21 cellular contexts compared by ENCODE assay signal in the genomic region with DNA sequence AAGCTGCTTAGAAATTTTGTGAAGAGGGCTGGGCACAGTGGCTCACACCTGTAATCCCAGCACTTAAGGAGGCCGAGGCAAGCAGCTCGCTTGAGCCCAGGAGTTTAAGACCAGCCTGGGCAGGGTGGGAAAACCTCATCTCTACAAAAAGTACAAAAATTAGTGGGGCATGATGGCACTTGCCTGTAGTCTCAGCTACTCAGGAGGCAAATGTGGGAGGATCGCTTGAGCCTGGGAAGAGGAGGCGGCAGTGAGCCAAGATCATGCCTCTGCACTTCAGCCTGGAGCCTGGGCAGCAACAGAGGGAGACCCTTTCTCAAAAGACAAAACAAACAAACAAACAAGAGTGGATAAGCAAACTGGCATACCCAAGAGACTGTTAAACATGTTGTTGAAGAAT.
A peak's percentile ranks its signal among the peaks of the same experiment; 100 is the strongest.
DNase-seq lines count a peak whose midpoint lies in the region; ATAC-seq and TF ChIP-seq lines count a peak whose summit lies in the region.
"Had no signal": no experiment of that assay in that cellular context is flagged by ENCODE, and none has a peak within 500 bp of the region (broad histone marks: within the 10 kb centered on the region; RNA-seq: fewer than 3 reads in every experiment).

No MANE protein-coding gene starts in this region.

- H3K9me3 ChIP-seq in testis = no peaks in the 10 kb centered on the region

- no peak overlapping the region for H3K27ac ChIP-seq in testis

- H3K4me1 Mint-ChIP-seq in WTC11 (no peaks in the 10 kb centered on the region), chondrocyte (ENCODE audit: low read depth) (no peaks in the 10 kb centered on the region), osteocyte (ENCODE audit: unreplicated experiment) (no peaks in the 10 kb centered on the region)
- H3K4me1 Mint-ChIP-seq: CD4-positive, alpha-beta memory T cell had no signal

- H3K4me3 ChIP-seq in testis = no peak overlapping the region

- no peak for TF ChIP-seq CTCF in WTC11 (IDR thresholded peaks at IDR 0.05)
- no peak for TF ChIP-seq CTCF in chondrocyte (IDR thresholded peaks at IDR 0.05)
- TF ChIP-seq CTCF in testis (IDR thresholded peaks at IDR 0.05) = no peak
- TF ChIP-seq CTCF in osteocyte (IDR thresholded peaks at IDR 0.05) = no peak

- ATAC-seq in WTC11 = 0 out of 2 replicates have a peak, but pooled peaks have one; percentile 38
- ATAC-seq: HCT116 had no signal

- WGBS in testis, 2 donors = 72 to 82% methylated on average over 4 of the region's 4 CpGs

- POLR2A ChIA-PET in WTC11 (lab: Charles Lee) = no interaction called here

- DNase-seq in WTC11 (ENCODE audit: low spot score) (peak; percentile 10), chondrocyte (ENCODE audit: low spot score) (peak; percentile 11), islet precursor cell (peak; percentile 51), testis (peak; percentile 15), osteocyte (ENCODE audit: extremely low spot score, unreplicated experiment) (no peak), DMS79 treated with DMSO at 0.1 percent for 48 hours (lab: John Stamatoyannopoulos, UW) (no peak)
- no peak for DNase-seq in activated CD4-positive, alpha-beta T cell treated with anti-CD3 and anti-CD28 coated beads for 4 hours
- DNase-seq: C1 segment of cervical spinal cord; CD4-positive, alpha-beta memory T cell; COR-L47; DMS79; GF-D8; Kasumi-1; NCI-H1105; NCI-H1436 treated with DMSO at 0.1 percent for 48 hours; NCI-H2029; NCI-H2227 treated with DMSO at 0.1 percent for 48 hours; NCI-H526 treated with DMSO at 0.1 percent for 48 hours; RPMI8226; SHP77 had no signal

- no peaks in the 10 kb centered on the region for H3K36me3 ChIP-seq in testis (ENCODE audit: low read depth, missing control alignments)

- H3K36me3 Mint-ChIP-seq in WTC11 (no peaks in the 10 kb centered on the region), chondrocyte (ENCODE audit: low read depth) (no peaks in the 10 kb centered on the region), osteocyte (ENCODE audit: unreplicated experiment) (no peaks in the 10 kb centered on the region)
- H3K36me3 Mint-ChIP-seq: CD4-positive, alpha-beta memory T cell had no signal

- no peaks in the 10 kb centered on the region for H3K4me1 ChIP-seq in testis

- no peaks in the 10 kb centered on the region for H3K27me3 ChIP-seq in testis

- H3K27ac Mint-ChIP-seq in WTC11 (no peak overlapping the region), chondrocyte (ENCODE audit: unreplicated experiment) (no peak overlapping the region), osteocyte (ENCODE audit: unreplicated experiment) (no peak overlapping the region)
- H3K27ac Mint-ChIP-seq: CD4-positive, alpha-beta memory T cell had no signal

- CTCF ChIA-PET in WTC11 (lab: Charles Lee) = interaction anchor here (1.1 to 1.4 kb wide), 2 partner anchors 13 to 17 kb away, joined by 3 to 4 read pairs; no protein-coding TSS in a partner anchor

- TF ChIP-seq POLR2A in testis (IDR thresholded peaks at IDR 0.05) = no peak

- intact Hi-C loops in testis (cut with DNase I; ENCODE audit: low total_unique reads) = no loop called here

- H3K4me3 Mint-ChIP-seq in WTC11 = no peak overlapping the region
- H3K4me3 Mint-ChIP-seq in chondrocyte (ENCODE audit: unreplicated experiment) = no peak overlapping the region
- H3K4me3 Mint-ChIP-seq in osteocyte (ENCODE audit: unreplicated experiment) = no peak overlapping the region
- H3K4me3 Mint-ChIP-seq: CD4-positive, alpha-beta memory T cell had no signal

- H3K9me3 Mint-ChIP-seq in WTC11 = no peaks in the 10 kb centered on the region
- H3K9me3 Mint-ChIP-seq in chondrocyte (ENCODE audit: low read depth) = no peaks in the 10 kb centered on the region
- peaks cover 4% of the 10 kb centered on the region for H3K9me3 Mint-ChIP-seq in osteocyte (ENCODE audit: unreplicated experiment)

- H3K27me3 Mint-ChIP-seq in WTC11 (ENCODE audit: low read depth) (no peaks in the 10 kb centered on the region), chondrocyte (ENCODE audit: low read depth) (peaks cover 3% of the 10 kb centered on the region), osteocyte (ENCODE audit: unreplicated experiment) (peaks cover 8% of the 10 kb centered on the region)
- H3K27me3 Mint-ChIP-seq: CD4-positive, alpha-beta memory T cell had no signal

TF ChIP-seq in WTC11, 78 proteins besides CTCF, POLR2A, EP300 and RAD21:
- TF ChIP-seq NFYB (CRISPR knock-in tag; conservative IDR thresholded peaks at IDR 0.05; ENCODE audit: low read depth) (no peak), ZNF423 (CRISPR knock-in tag; IDR thresholded peaks at IDR 0.05) (no peak), ESRRA (CRISPR knock-in tag; IDR thresholded peaks at IDR 0.05; ENCODE audit: borderline replicate concordance) (no peak), ELF4 (CRISPR knock-in tag; IDR thresholded peaks at IDR 0.05; ENCODE audit: low read depth) (no peak), CREB1 (CRISPR knock-in tag; IDR thresholded peaks at IDR 0.05) (no peak), CDX4 (CRISPR knock-in tag; IDR thresholded peaks at IDR 0.05; ENCODE audit: borderline replicate concordance) (no peak), MAX (CRISPR knock-in tag; IDR thresholded peaks at IDR 0.05) (no peak), FOXJ3 (CRISPR knock-in tag; IDR thresholded peaks at IDR 0.05; ENCODE audit: borderline replicate concordance) (no peak), SMAD3 (CRISPR knock-in tag; IDR thresholded peaks at IDR 0.05; ENCODE audit: borderline replicate concordance) (no peak), NR1H2 (CRISPR knock-in tag; IDR thresholded peaks at IDR 0.05) (no peak), OVOL2 (CRISPR knock-in tag; IDR thresholded peaks at IDR 0.05; ENCODE audit: borderline replicate concordance) (no peak), GTF2I (CRISPR knock-in tag; conservative IDR thresholded peaks at IDR 0.05) (no peak)
- TF ChIP-seq, protein P1, sequence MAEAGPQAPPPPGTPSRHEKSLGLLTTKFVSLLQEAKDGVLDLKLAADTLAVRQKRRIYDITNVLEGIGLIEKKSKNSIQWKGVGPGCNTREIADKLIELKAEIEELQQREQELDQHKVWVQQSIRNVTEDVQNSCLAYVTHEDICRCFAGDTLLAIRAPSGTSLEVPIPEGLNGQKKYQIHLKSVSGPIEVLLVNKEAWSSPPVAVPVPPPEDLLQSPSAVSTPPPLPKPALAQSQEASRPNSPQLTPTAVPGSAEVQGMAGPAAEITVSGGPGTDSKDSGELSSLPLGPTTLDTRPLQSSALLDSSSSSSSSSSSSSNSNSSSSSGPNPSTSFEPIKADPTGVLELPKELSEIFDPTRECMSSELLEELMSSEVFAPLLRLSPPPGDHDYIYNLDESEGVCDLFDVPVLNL (CRISPR knock-in tag; IDR thresholded peaks at IDR 0.05; ENCODE audit: borderline replicate concordance, low read depth) = no peak

Comparison
In these comparisons a context has a peak if more than half of its experiments do, and no peak if none do; other contexts are left out.
1. DNase-seq: peak in WTC11 (single experiment), chondrocyte (single experiment), islet precursor cell (single experiment) and testis (single experiment); none in osteocyte (single experiment), DMS79 treated with DMSO at 0.1 percent for 48 hours (single experiment) and activated CD4-positive, alpha-beta T cell treated with anti-CD3 and anti-CD28 coated beads for 4 hours (0 of 2).